In the genomic region with DNA sequence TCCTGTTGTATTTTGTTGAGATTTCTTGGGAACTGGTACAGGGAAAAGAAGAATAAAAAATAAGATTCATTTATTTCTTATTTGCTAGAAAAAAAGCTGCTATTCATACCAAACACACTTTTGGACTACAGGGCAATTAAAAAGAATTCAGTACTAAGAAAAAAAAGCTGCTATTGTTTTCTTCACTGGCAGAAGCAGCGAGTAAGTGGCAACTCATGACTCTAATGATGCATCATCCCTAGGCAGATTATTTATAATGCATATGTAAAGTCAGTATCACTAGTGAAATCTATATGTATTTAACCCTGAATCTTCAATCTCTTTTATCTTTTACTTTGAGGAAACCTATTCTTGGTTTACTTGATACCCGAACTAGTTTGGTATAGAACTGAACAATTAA, we compare ENCODE assay signal across 23 cellular contexts. TPM values are rescaled to one million over a fixed set of nuclear protein-coding genes. Genes with fewer than 3 reads are reported as not detected.
A peak's percentile ranks its signal among the peaks of the same experiment; 100 is the strongest.
DNase-seq lines count a peak whose midpoint lies in the region; ATAC-seq and TF ChIP-seq lines count a peak whose summit lies in the region.
"Had no signal": no experiment of that assay in that cellular context is flagged by ENCODE, and none has a peak within 500 bp of the region (broad histone marks: within the 10 kb centered on the region; RNA-seq: fewer than 3 reads in every experiment).

No MANE protein-coding gene starts in this region.

- no peak overlapping the region for H3K4me2 ChIP-seq in IMR-90 (ENCODE audit: low read depth, low read length)

- dilution Hi-C loops in IMR-90 (cut with HindIII; ENCODE audit: low sequenced_read_pairs, unreplicated experiment) = no loop called here

- intact Hi-C loops in IMR-90 (cut with micrococcal nuclease) = no loop called here

- H3K27me3 ChIP-seq in IMR-90 (ENCODE audit: control insufficient read depth, insufficient read depth, low read length) = no peaks in the 10 kb centered on the region
- no peaks in the 10 kb centered on the region for H3K27me3 ChIP-seq in layer of hippocampus (ENCODE audit: control insufficient read depth, insufficient read depth, low read length)
- H3K27me3 ChIP-seq: BLaER1, pancreas, right atrium auricular region, thyroid gland had no signal

- WGBS in IMR-90 (ENCODE audit: extremely low coverage in 2 of 2, insufficient read length in 1 of 2), 2 experiments = no CpG with 5 or more reads among the region's 2 CpGs

- peaks cover 27 to 51% of the 10 kb centered on the region in 2 experiments for H3K79me1 ChIP-seq in IMR-90 (ENCODE audit: low read depth in 1 of 2, low read length in 2 of 2)

- peaks cover 20% of the 10 kb centered on the region; the same call in 1 of the 2 replicates for H4K20me1 ChIP-seq in IMR-90 (ENCODE audit: insufficient read depth, low read length)

- DNase-seq in COLO829 (ENCODE audit: low spot score) (peak; percentile 78), IMR-90 (no peak), caudate nucleus (lab: John Stamatoyannopoulos, UW) (no peak), NCI-H1436 (lab: John Stamatoyannopoulos, UW) (no peak), DMS 273 (lab: John Stamatoyannopoulos, UW; ENCODE audit: unreplicated experiment) (no peak)
- DNase-seq in stimulated activated CD4-positive, alpha-beta T cell treated with anti-CD3 and anti-CD28 coated beads, Interleukin-1b, Interleukin-23, amount 100 ng/mL, for 48 hours = no peak
- DNase-seq: ACHN; activated CD4-positive, alpha-beta T cell treated with anti-CD3 and anti-CD28 coated beads, Interleukin-2, amount 10 ng/mL, durations not matched to agents 24 days and 14 days; activated naive CD8-positive, alpha-beta T cell treated with anti-CD3 and anti-CD28 coated beads for 36 hours; Calu3; effector CD8-positive, alpha-beta T cell; left ventricle myocardium superior; NCI-H2081 treated with DMSO at 0.1 percent for 48 hours; pancreas; stimulated activated naive CD8-positive, alpha-beta T cell treated with anti-CD3 and anti-CD28 coated beads, Interleukin-15, Interleukin-2, amounts not matched to agents 100 U/mL and 50 U/mL, for 24 hours; T-helper 9 cell; thyroid gland had no signal

- H3K4ac ChIP-seq in IMR-90 (ENCODE audit: low read depth, low read length) = no peak overlapping the region

- H3K14ac ChIP-seq in IMR-90 (replicated peaks; ENCODE audit: low read depth, low read length) = no peak overlapping the region

- no peak overlapping the region for H2AFZ ChIP-seq in IMR-90 (replicated peaks; ENCODE audit: low read length, poor library complexity)

- no peak overlapping the region for H4K5ac ChIP-seq in IMR-90 (ENCODE audit: low read depth, low read length)

- H3K9me3 ChIP-seq in IMR-90 (ENCODE audit: control insufficient read depth, insufficient read depth, low read length) = no peaks in the 10 kb centered on the region
- H3K9me3 ChIP-seq: BLaER1, pancreas, right atrium auricular region, thyroid gland had no signal

- no peak overlapping the region for H2BK5ac ChIP-seq in IMR-90 (ENCODE audit: low read depth, low read length, poor library complexity, severe bottlenecking)

- H2BK120ac ChIP-seq in IMR-90 (ENCODE audit: low read depth, low read length) = no peak overlapping the region

- H4K8ac ChIP-seq in IMR-90 (ENCODE audit: low read depth in 2 of 2, low read length in 2 of 2) = no peak overlapping the region

- in situ Hi-C loops in IMR-90 (cut with MboI; ENCODE audit: low sequenced_read_pairs) = no loop called here

- no peak overlapping the region for H3K23ac ChIP-seq in IMR-90 (ENCODE audit: low read depth, low read length)

- H3K9me1 ChIP-seq in IMR-90 (ENCODE audit: insufficient read depth, low read length) = no peaks in the 10 kb centered on the region; the same call in 1 of the 2 replicates

- H3K4me3 ChIP-seq in IMR-90 (ENCODE audit: insufficient read depth, low read depth, low read length) = no peak overlapping the region
- H3K4me3 ChIP-seq: BLaER1, pancreas, right atrium auricular region, thyroid gland had no signal

- CTCF ChIA-PET in IMR-90 (lab: Yijun Ruan, JAX) = interaction anchor here (0.7 kb wide), 1 partner anchor 229 kb away, joined by 3 read pairs; no protein-coding TSS in a partner anchor

- H3K18ac ChIP-seq in IMR-90 (ENCODE audit: low read depth, low read length) = no peak overlapping the region

- no peaks in the 10 kb centered on the region for H3K4me1 ChIP-seq in IMR-90 (ENCODE audit: control insufficient read depth, insufficient read depth, low read length)
- H3K4me1 ChIP-seq: thyroid gland had no signal

- TF ChIP-seq CTCF in IMR-90 (conservative IDR thresholded peaks at IDR 0.05; ENCODE audit: low read depth, low read length) = no peak

- no TSS peak for BruUV-seq in IMR-90 (replicated peaks; lab: Mats Ljungman, UMichigan)

- H3K27ac ChIP-seq in IMR-90 (ENCODE audit: insufficient read depth, low read length) (no peak overlapping the region), caudate nucleus (ENCODE audit: low read depth, low read length) (peak overlapping the region; percentile 27), layer of hippocampus (ENCODE audit: low read depth, low read length) (peak overlapping the region; percentile 35)
- H3K27ac ChIP-seq: BLaER1, pancreas, right atrium auricular region, thyroid gland, WERI-Rb-1 had no signal

- no peak overlapping the region for H3K9ac ChIP-seq in IMR-90 (ENCODE audit: low read depth, low read length)
- H3K9ac ChIP-seq: BLaER1 had no signal

- H2BK15ac ChIP-seq in IMR-90 (ENCODE audit: low read depth, low read length) = no peak overlapping the region

- ATAC-seq in IMR-90 (ENCODE audit: low read depth) (no peak), HG02798 (IDR thresholded peaks at IDR 0.05; ENCODE audit: poor library complexity, unreplicated experiment) (no peak)
- ATAC-seq: left ventricle myocardium superior; natural killer cell treated with Interleukin-12 subunit alpha and Interleukin-12 subunit beta and Interleukin-15 and Interleukin-18, amount 100 ng/mL, for 72 hours; pancreas; stimulated activated naive CD8-positive, alpha-beta T cell treated with anti-CD3 and anti-CD28 coated beads, Interleukin-15, Interleukin-2, amounts not matched to agents 100 U/mL and 50 U/mL, for 24 hours had no signal

- H2AK5ac ChIP-seq in IMR-90 (ENCODE audit: low read depth, low read length) = no peak overlapping the region

- H2AK9ac ChIP-seq in IMR-90 (replicated peaks; ENCODE audit: low read depth, low read length, poor library complexity) = no peak overlapping the region

- H4K91ac ChIP-seq in IMR-90 (ENCODE audit: insufficient read depth, low read depth, low read length) = no peak overlapping the region

- no peak for TF ChIP-seq RAD21 in IMR-90 (IDR thresholded peaks at IDR 0.05; ENCODE audit: low read length)

- TF ChIP-seq POLR2A in IMR-90 (IDR thresholded peaks at IDR 0.05; ENCODE audit: low read depth, low read length) = no peak

- H3K36me3 ChIP-seq in IMR-90 (ENCODE audit: control insufficient read depth, insufficient read depth, low read length) = peaks cover 5% of the 10 kb centered on the region; the same call in 1 of the 2 replicates
- H3K36me3 ChIP-seq: pancreas, right atrium auricular region, thyroid gland had no signal

- POLR2A ChIA-PET in IMR-90 (lab: Charles Lee; ENCODE audit: unreplicated experiment) = interaction anchor here (0.6 to 0.9 kb wide), 3 partner anchors 9 to 17 kb away, joined by 3 to 7 read pairs (median 3); no protein-coding TSS in a partner anchor

- H3K56ac ChIP-seq in IMR-90 (ENCODE audit: extremely low read depth, insufficient read depth, low read length) = no peak overlapping the region

- no peak overlapping the region for H2BK20ac ChIP-seq in IMR-90 (ENCODE audit: low read depth, low read length)

TF ChIP-seq in IMR-90, 13 proteins besides CTCF, POLR2A, EP300 and RAD21:
- peak; percentile 58; the same call in 1 of the 2 replicates for TF ChIP-seq RFX5 (IDR thresholded peaks at IDR 0.05; ENCODE audit: low read depth, low read length)
- no peak for TF ChIP-seq CHD1 (IDR thresholded peaks at IDR 0.05; ENCODE audit: low read depth, low read length)
- no peak for TF ChIP-seq NFE2L2 (IDR thresholded peaks at IDR 0.05; ENCODE audit: low read depth, low read length)

RNA-seq across cellular contexts. Expression of gene PFN2, which starts 15.2 kb away (rescaled TPM):
- 256 and 342 TPM in 2 replicates for total RNA-seq in IMR-90 (2012; rRNA removed)
- 351 and 444 TPM in 2 replicates for polyA plus RNA-seq in IMR-90 (2012; rRNA removed)
- 146 and 203 TPM in 2 replicates for polyA plus RNA-seq in IMR-90 (2012; cell fraction: cytosol; rRNA removed)
- polyA plus RNA-seq in IMR-90 (2012; cell fraction: nucleus; rRNA removed; ENCODE audit: low replicate concordance) = 78.8 and 268 TPM in 2 replicates
